ENCODE assay signal across 14 cellular contexts in the genomic region with DNA sequence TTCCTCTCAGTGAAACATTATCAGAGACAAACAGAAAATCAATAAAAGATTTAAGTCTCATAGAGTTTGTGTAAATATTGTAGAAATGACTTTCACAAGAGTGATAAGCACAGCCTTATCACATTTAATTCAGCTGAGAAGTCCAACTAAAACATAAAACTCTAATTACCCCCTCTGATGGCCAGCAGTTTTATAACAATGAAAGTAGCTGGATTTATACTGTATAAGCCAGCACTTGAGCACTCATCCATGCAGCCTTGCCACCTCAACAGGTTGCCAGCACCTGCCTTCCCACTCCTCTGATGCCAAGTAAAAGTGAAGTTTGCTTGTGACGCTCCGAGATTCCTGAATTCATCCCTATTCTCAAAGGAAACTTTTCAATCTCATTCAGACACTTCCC.
DNase-seq lines count a peak whose midpoint lies in the region; ATAC-seq and TF ChIP-seq lines count a peak whose summit lies in the region.
"Had no signal": no experiment of that assay in that cellular context is flagged by ENCODE, and none has a peak within 500 bp of the region (broad histone marks: within the 10 kb centered on the region; RNA-seq: fewer than 3 reads in every experiment).

No MANE protein-coding gene starts in this region.

- H3K9me3 ChIP-seq in body of pancreas, result no peaks in the 10 kb centered on the region
- no peaks in the 10 kb centered on the region for H3K9me3 ChIP-seq in Peyer's patch
- H3K9me3 ChIP-seq: left lung had no signal

- intact Hi-C loops in body of pancreas (cut with DNase I), result no loop called here

- peak in 4 of 7 experiments; percentile 22 to 42 (median 30) for TF ChIP-seq CTCF in body of pancreas (IDR thresholded peaks at IDR 0.05)
- peak in 3 of 6 experiments; percentile 26 to 41 (median 40) for TF ChIP-seq CTCF in Peyer's patch (IDR thresholded peaks at IDR 0.05)
- TF ChIP-seq CTCF in GM10248 (IDR thresholded peaks at IDR 0.05; ENCODE audit: control extremely low read depth, extremely low read depth, low read depth, missing control alignments), result no peak

- POLR2A ChIA-PET in GM10248 (lab: Yijun Ruan, JAX), result interaction anchor here (0.5 kb wide), 1 partner anchor 106 kb away, joined by 3 read pairs; the partner anchor contains the start of gene CERS6

- CTCF ChIA-PET in GM10248 (lab: Yijun Ruan, JAX), result interaction anchor here (1.2 to 1.7 kb wide), 2 partner anchors 9 to 409 kb away, joined by 3 read pairs; no protein-coding TSS in a partner anchor

- no peak for TF ChIP-seq POLR2A in body of pancreas (IDR thresholded peaks at IDR 0.05)
- TF ChIP-seq POLR2A in Peyer's patch (IDR thresholded peaks at IDR 0.05), result no peak

- H3K27ac ChIP-seq in body of pancreas (no peak overlapping the region), Peyer's patch (no peak overlapping the region)
- H3K27ac ChIP-seq: left lung, tibial artery had no signal

- ATAC-seq in body of pancreas, result peak; percentile 49
- ATAC-seq: left lung had no signal

- no peaks in the 10 kb centered on the region for H3K27me3 ChIP-seq in body of pancreas
- no peaks in the 10 kb centered on the region for H3K27me3 ChIP-seq in Peyer's patch
- H3K27me3 ChIP-seq: left lung, tibial artery had no signal

- 15 to 25% methylated on average over 2 of the region's 2 CpGs for whole genome bisulfite sequencing in body of pancreas, 2 donors

- DNase-seq in NCI-H146 (lab: John Stamatoyannopoulos, UW), result peak; percentile 9
- no peak for DNase-seq in NCI-H146 treated with DMSO at 0.1 percent for 48 hours (lab: John Stamatoyannopoulos, UW; ENCODE audit: unreplicated experiment)
- DNase-seq in NCI-H345 (lab: John Stamatoyannopoulos, UW), result peak; percentile 81
- peak in 3 of 4 donors; percentile 20 to 38 (median 29) for DNase-seq in body of pancreas
- DNase-seq in renal cortical epithelial cell (ENCODE audit: low read depth), result peak; percentile 33
- no peak for DNase-seq in Peyer's patch
- DNase-seq in GM10248 (ENCODE audit: extremely low spot score), result no peak
- DNase-seq in iPS-NIHi7 (ENCODE audit: extremely low spot score), result no peak
- DNase-seq: left lung, NCI-H1694 treated with DMSO at 0.1 percent for 48 hours, nephron progenitor cell, SIG-M5, tibial artery had no signal

- no peaks in the 10 kb centered on the region for H3K36me3 ChIP-seq in body of pancreas (replicated peaks in 1 of 2; ENCODE audit: insufficient read depth in 1 of 2, low read depth in 2 of 2)
- no peaks in the 10 kb centered on the region for H3K36me3 ChIP-seq in Peyer's patch
- H3K36me3 ChIP-seq: left lung, tibial artery had no signal

- H3K4me3 ChIP-seq in body of pancreas (no peak overlapping the region), Peyer's patch (no peak overlapping the region)
- H3K4me3 ChIP-seq: left lung, smooth muscle cell, tibial artery had no signal

- H3K4me1 ChIP-seq in body of pancreas (peaks cover 25% of the 10 kb centered on the region), Peyer's patch (peaks cover 0 to 13% (median 0%) of the 10 kb centered on the region in 4 donors)

Comparison
In these comparisons a context has a peak if more than half of its experiments do, and no peak if none do; other contexts are left out.
1. DNase-seq: peak in NCI-H146 (single experiment), NCI-H345 (single experiment), body of pancreas (3 of 4) and renal cortical epithelial cell (single experiment); none in NCI-H146 treated with DMSO at 0.1 percent for 48 hours (single experiment), Peyer's patch (0 of 3), GM10248 (single experiment) and iPS-NIHi7 (single experiment).